13 cellular contexts compared by ENCODE assay signal in the genomic region with DNA sequence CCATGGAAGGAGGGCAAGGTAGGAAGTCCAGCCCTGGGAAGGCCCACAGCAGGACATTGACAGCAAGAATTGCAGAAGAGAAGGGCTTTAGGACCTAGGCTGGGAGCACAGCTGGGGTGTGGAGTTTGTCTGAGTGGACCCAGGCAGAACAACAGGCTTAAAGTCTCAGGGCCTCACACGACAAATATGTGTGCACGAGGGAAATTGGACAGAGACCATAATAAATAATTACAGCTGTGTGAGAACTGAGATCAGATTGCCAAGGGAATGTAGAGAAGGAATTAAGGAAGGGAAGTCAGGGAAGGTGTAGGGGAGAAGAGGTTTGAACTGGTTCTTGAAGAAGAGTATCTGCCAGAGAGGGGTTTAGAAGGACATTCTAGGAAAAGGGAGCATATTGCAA.
"Had no signal": no experiment of that assay in that cellular context is flagged by ENCODE, and none has a peak within 500 bp of the region (broad histone marks: within the 10 kb centered on the region; RNA-seq: fewer than 3 reads in every experiment).

No MANE protein-coding gene starts in this region.

- H3K4me3 ChIP-seq: right atrium auricular region had no signal

- H3K4me1 Mint-ChIP-seq: activated B cell treated with CpG ODN at 0.5 μM for 24 hours; activated CD4-positive, alpha-beta T cell treated with anti-CD3 and anti-CD28 coated beads, Interleukin-2, amount 10 ng/mL, durations not matched to agents 24 days and 14 days had no signal

- H3K4me3 Mint-ChIP-seq: activated B cell treated with CpG ODN at 0.5 μM for 24 hours; activated CD4-positive, alpha-beta T cell treated with anti-CD3 and anti-CD28 coated beads, Interleukin-2, amount 10 ng/mL, durations not matched to agents 24 days and 14 days; activated naive CD4-positive, alpha-beta T cell treated with anti-CD3 and anti-CD28 coated beads for 36 hours; type B pancreatic cell had no signal

- H3K27ac Mint-ChIP-seq: activated B cell treated with CpG ODN at 0.5 μM for 24 hours; activated CD4-positive, alpha-beta T cell treated with anti-CD3 and anti-CD28 coated beads, Interleukin-2, amount 10 ng/mL, durations not matched to agents 24 days and 14 days; activated naive CD4-positive, alpha-beta T cell treated with anti-CD3 and anti-CD28 coated beads for 36 hours; type B pancreatic cell had no signal

- H3K27me3 Mint-ChIP-seq: type B pancreatic cell had no signal

- H3K36me3 Mint-ChIP-seq: type B pancreatic cell had no signal

- H3K9me3 ChIP-seq: right atrium auricular region had no signal

- H3K27ac ChIP-seq: right atrium auricular region had no signal

- H3K9me3 Mint-ChIP-seq: activated B cell treated with CpG ODN at 0.5 μM for 24 hours; activated CD4-positive, alpha-beta T cell treated with anti-CD3 and anti-CD28 coated beads, Interleukin-2, amount 10 ng/mL, durations not matched to agents 24 days and 14 days; activated naive CD4-positive, alpha-beta T cell treated with anti-CD3 and anti-CD28 coated beads for 36 hours; type B pancreatic cell had no signal

- H3K27me3 ChIP-seq: right atrium auricular region had no signal

- H3K36me3 ChIP-seq: right atrium auricular region had no signal

- FAIRE-seq: TTC549 had no signal

- DNase-seq: activated B cell treated with CpG ODN at 0.5 μM for 24 hours; activated CD4-positive, alpha-beta T cell treated with anti-CD3 and anti-CD28 coated beads, Interleukin-2, amount 10 ng/mL, durations not matched to agents 24 days and 14 days; activated naive CD4-positive, alpha-beta T cell treated with anti-CD3 and anti-CD28 coated beads for 36 hours; caudate nucleus; cortex of kidney; effector memory CD4-positive, alpha-beta T cell; mammary epithelial cell; stimulated activated naive CD4-positive, alpha-beta T cell; substantia nigra; T-helper 2 cell had no signal
